In genomic region chr1:160437432-160438319, GRCh38 we compare ENCODE assay signal across 8 cellular contexts. TPM values are rescaled to one million over a fixed set of nuclear protein-coding genes. Genes with fewer than 3 reads are reported as not detected.
DNase-seq lines count a peak whose midpoint lies in the region; ATAC-seq and TF ChIP-seq lines count a peak whose summit lies in the region.

No MANE protein-coding gene starts in this region.

- peaks cover 0 to 4% of the 10 kb centered on the region in 2 donors for H3K36me3 Mint-ChIP-seq in CD4-positive, alpha-beta memory T cell

- WGBS in testis, 2 donors = 70% methylated on average over 4 of the region's 4 CpGs

- peak overlapping the region; percentile 77 for H3K27ac ChIP-seq in CD4-positive, alpha-beta memory T cell (ENCODE audit: low read depth, low read length)
- H3K27ac ChIP-seq in testis = no peak overlapping the region

- TF ChIP-seq POLR2A in testis (IDR thresholded peaks at IDR 0.05) = no peak

- H3K9me3 Mint-ChIP-seq in CD4-positive, alpha-beta memory T cell = peaks cover 0 to 17% (median 3%) of the 10 kb centered on the region in 8 donors

- peak overlapping the region; percentile 86 to 91 (median 88) for H3K4me3 Mint-ChIP-seq in CD4-positive, alpha-beta memory T cell

- peak overlapping the region; percentile 82 to 99 (median 98) for H3K27ac Mint-ChIP-seq in CD4-positive, alpha-beta memory T cell

- ATAC-seq in GM19452 (IDR thresholded peaks at IDR 0.05; ENCODE audit: unreplicated experiment) (peak; percentile 84), HG03442 (IDR thresholded peaks at IDR 0.05; ENCODE audit: unreplicated experiment) (peak; percentile 81)

- DNase-seq in CD4-positive, alpha-beta memory T cell = peak; percentile 50 to 60 (median 52)
- DNase-seq in dermis blood vessel endothelial cell (peak; percentile 20), NCI-H2029 (lab: John Stamatoyannopoulos, UW) (no peak), A172 (ENCODE audit: low spot score) (no peak), testis (no peak)
- no peak for DNase-seq in activated effector memory CD4-positive, alpha-beta T cell treated with anti-CD3 and anti-CD28 coated beads, Interleukin-2, amount 50 U/mL, for 16 hours

- H3K9me3 ChIP-seq in CD4-positive, alpha-beta memory T cell (ENCODE audit: control insufficient read depth in 1 of 2, low read length in 2 of 2) = no peaks in the 10 kb centered on the region
- no peaks in the 10 kb centered on the region for H3K9me3 ChIP-seq in testis

- POLR2A ChIA-PET in CD4-positive, alpha-beta memory T cell (lab: Charles Lee; ENCODE audit: partially characterized antibody) = interaction anchor here (0.8 to 1.6 kb wide), 7 partner anchors 9 to 141 kb away, joined by 3 to 9 read pairs (median 4); no protein-coding TSS in a partner anchor

- no peaks in the 10 kb centered on the region for H3K36me3 ChIP-seq in CD4-positive, alpha-beta memory T cell (ENCODE audit: insufficient read depth, low read length)
- H3K36me3 ChIP-seq in testis (ENCODE audit: low read depth, missing control alignments) = no peaks in the 10 kb centered on the region

- no peaks in the 10 kb centered on the region for H3K27me3 ChIP-seq in CD4-positive, alpha-beta memory T cell (ENCODE audit: insufficient read depth, low read length)
- no peaks in the 10 kb centered on the region for H3K27me3 ChIP-seq in testis

- TF ChIP-seq CTCF in testis (IDR thresholded peaks at IDR 0.05) = no peak

- peaks cover 34% of the 10 kb centered on the region for H3K4me1 ChIP-seq in CD4-positive, alpha-beta memory T cell (ENCODE audit: insufficient read depth, low read length)
- no peaks in the 10 kb centered on the region for H3K4me1 ChIP-seq in testis

- intact Hi-C loops in CD4-positive, alpha-beta memory T cell (cut with micrococcal nuclease) = loop anchor here (2.0 kb wide), 1 partner anchor 25 kb away; no protein-coding TSS in a partner anchor
- intact Hi-C loops in testis (cut with DNase I; ENCODE audit: low total_unique reads) = no loop called here

- H3K27me3 Mint-ChIP-seq in CD4-positive, alpha-beta memory T cell = no peaks in the 10 kb centered on the region

- peak overlapping the region; percentile 31 to 62 for H3K4me3 ChIP-seq in CD4-positive, alpha-beta memory T cell (ENCODE audit: low read length in 2 of 2)
- H3K4me3 ChIP-seq in testis = no peak overlapping the region

- CTCF ChIA-PET in CD4-positive, alpha-beta memory T cell (lab: Charles Lee; ENCODE audit: partially characterized antibody) = interaction anchor here (1.0 to 1.6 kb wide), 4 partner anchors 9 to 172 kb away, joined by 3 to 6 read pairs (median 5); no protein-coding TSS in a partner anchor

- H3K4me1 Mint-ChIP-seq in CD4-positive, alpha-beta memory T cell = peaks cover 31 to 57% (median 45%) of the 10 kb centered on the region in 4 donors

RNA-seq across cellular contexts. Expression of gene VANGL2, which starts 37.3 kb away (rescaled TPM):
- not detected for total RNA-seq in CD4-positive, alpha-beta memory T cell
- not detected for polyA plus RNA-seq in CD4-positive, alpha-beta memory T cell
- total RNA-seq in dermis blood vessel endothelial cell (under 0.01 and 0.05 TPM in 2 replicates), testis (1 to 10 TPM; 3.6 to 3.8 TPM)
- total RNA-seq in A172 (2014; rRNA removed; shearing (Covaris generic)) = 5.7 and 6.3 TPM in 2 replicates
- polyA plus RNA-seq in testis (ENCODE audit: insufficient read depth, low read depth, low replicate concordance) = 5.9 TPM

Comparison
In these comparisons a context has a peak if more than half of its experiments do, and no peak if none do; other contexts are left out.
1. DNase-seq: peak in CD4-positive, alpha-beta memory T cell (5 of 5) and dermis blood vessel endothelial cell (single experiment); none in NCI-H2029 (single experiment), A172 (single experiment), testis (single experiment) and activated effector memory CD4-positive, alpha-beta T cell treated with anti-CD3 and anti-CD28 coated beads, Interleukin-2, amount 50 U/mL, for 16 hours (single experiment).
2. H3K4me3 ChIP-seq: peak in CD4-positive, alpha-beta memory T cell (2 of 2); none in testis (0 of 2).